ENCODE assay signal across 8 cellular contexts in the genomic region with DNA sequence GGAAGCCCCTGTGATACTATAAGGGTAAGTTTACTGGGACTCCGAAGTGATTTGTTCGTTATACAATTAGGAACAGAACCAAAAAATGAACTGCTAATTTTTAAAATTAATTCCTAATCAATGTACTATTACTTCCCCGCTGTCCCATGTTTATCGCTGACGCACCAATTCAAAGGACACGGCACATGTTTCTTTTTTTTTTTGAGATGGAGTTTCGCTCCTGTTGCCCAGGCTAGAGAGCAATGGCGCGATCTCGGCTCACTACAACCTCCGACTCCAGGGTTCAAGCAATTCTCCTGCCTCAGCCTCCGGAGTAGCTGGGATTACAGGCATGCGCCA. TPM values are rescaled to one million over a fixed set of nuclear protein-coding genes. Genes with fewer than 3 reads are reported as not detected.
A peak's percentile ranks its signal among the peaks of the same experiment; 100 is the strongest.
DNase-seq lines count a peak whose midpoint lies in the region; ATAC-seq and TF ChIP-seq lines count a peak whose summit lies in the region.

No MANE protein-coding gene starts in this region.

- intact Hi-C loops in right lobe of liver (cut with DNase I) = no loop called here
- intact Hi-C loops in thyroid gland (cut with DNase I) = loop anchor here (10.0 kb wide), 1 partner anchor 145 kb away; the partner anchor contains the start of gene KLRG2

- H3K27ac ChIP-seq in right lobe of liver = peak overlapping the region; percentile 99 to 100 (median 100)
- H3K27ac ChIP-seq in thyroid gland = peak overlapping the region; percentile 97 to 100 (median 99)

- peaks cover 2% of the 10 kb centered on the region for H3K27me3 Mint-ChIP-seq in activated T-cell treated with anti-CD3 and anti-CD28 coated beads, Interleukin-2, amount 50 U/mL, for 4 hours (ENCODE audit: low read depth)

- no peak for DNase-seq in activated T-cell treated with anti-CD3 and anti-CD28 coated beads, Interleukin-2, amount 50 U/mL, for 4 hours
- no peak for DNase-seq in activated T-cell treated with anti-CD3 and anti-CD28 coated beads for 4 hours
- DNase-seq in astrocyte of the cerebellum (ENCODE audit: low read depth) = no peak
- no peak for DNase-seq in right lobe of liver
- DNase-seq in thyroid gland = no peak
- no peak for DNase-seq in activated CD4-positive, alpha-beta T cell treated with anti-CD3 and anti-CD28 coated beads for 48 hours

- H3K27me3 ChIP-seq in right lobe of liver = no peaks in the 10 kb centered on the region
- H3K27me3 ChIP-seq in thyroid gland = no peaks in the 10 kb centered on the region

- ATAC-seq in activated T-cell treated with anti-CD3 and anti-CD28 coated beads, Interleukin-2, amount 50 U/mL, for 4 hours = no peak
- ATAC-seq in right lobe of liver (no peak), GM21825 (IDR thresholded peaks at IDR 0.05; ENCODE audit: unreplicated experiment) (no peak), HG02885 (IDR thresholded peaks at IDR 0.05; ENCODE audit: poor library complexity, unreplicated experiment) (no peak)

- in situ Hi-C loops in astrocyte of the cerebellum (cut with HindIII; ENCODE audit: low sequenced_read_pairs) = no loop called here

- TF ChIP-seq CTCF in astrocyte of the cerebellum (IDR thresholded peaks at IDR 0.05; ENCODE audit: low read depth, low read length, missing control alignments) (no peak), right lobe of liver (IDR thresholded peaks at IDR 0.05) (no peak), thyroid gland (IDR thresholded peaks at IDR 0.05) (no peak)

- H3K4me1 ChIP-seq in right lobe of liver (no peaks in the 10 kb centered on the region), thyroid gland (peaks cover 6 to 17% of the 10 kb centered on the region in 2 donors)

- peaks cover 4% of the 10 kb centered on the region for H3K36me3 Mint-ChIP-seq in activated T-cell treated with anti-CD3 and anti-CD28 coated beads, Interleukin-2, amount 50 U/mL, for 4 hours (ENCODE audit: insufficient read depth)

- H3K4me1 Mint-ChIP-seq in activated T-cell treated with anti-CD3 and anti-CD28 coated beads, Interleukin-2, amount 50 U/mL, for 4 hours (ENCODE audit: low read depth) = peaks cover 22% of the 10 kb centered on the region

- peak overlapping the region; percentile 97 for H3K4me3 Mint-ChIP-seq in activated T-cell treated with anti-CD3 and anti-CD28 coated beads, Interleukin-2, amount 50 U/mL, for 4 hours

- peaks cover 4% of the 10 kb centered on the region for H3K9me3 Mint-ChIP-seq in activated T-cell treated with anti-CD3 and anti-CD28 coated beads, Interleukin-2, amount 50 U/mL, for 4 hours

- peak overlapping the region; percentile 93 for H3K4me3 ChIP-seq in astrocyte of the cerebellum (ENCODE audit: low read depth, low read length)
- H3K4me3 ChIP-seq in right lobe of liver = peak overlapping the region; percentile 55 to 91 (median 77)
- peak overlapping the region; percentile 5 to 89 (median 25) for H3K4me3 ChIP-seq in thyroid gland (replicated peaks in 1 of 3)

- H3K36me3 ChIP-seq in right lobe of liver (no peaks in the 10 kb centered on the region), thyroid gland (no peaks in the 10 kb centered on the region)

- TF ChIP-seq POLR2A in right lobe of liver (IDR thresholded peaks at IDR 0.05) = no peak
- no peak for TF ChIP-seq POLR2A in thyroid gland (IDR thresholded peaks at IDR 0.05)

- 78% methylated on average over 12 of the region's 13 CpGs for WGBS in right lobe of liver (ENCODE audit: insufficient coverage, low coverage, low lambda C conversion rate, missing lambda C conversion rate)
- 80 to 87% methylated on average over 13 of the region's 13 CpGs for WGBS in thyroid gland, 2 donors

- H3K9me3 ChIP-seq in right lobe of liver (no peaks in the 10 kb centered on the region), thyroid gland (no peaks in the 10 kb centered on the region)

RNA-seq across cellular contexts. Expression of gene FMC1, which starts 1.5 kb away (rescaled TPM):
- 1 to 10 TPM; 4.5 to 8.7 (median 5.9) TPM for total RNA-seq in activated T-cell treated with anti-CD3 and anti-CD28 coated beads, Interleukin-2, amount 50 U/mL, for 4 hours
- total RNA-seq in right lobe of liver (10 to 100 TPM in 2 of 6 experiments, 1 to 10 TPM in 4; 4.4 to 17.7 (median 6.2) TPM), thyroid gland (10 to 100 TPM; 11.9 to 26.4 (median 23.0) TPM)

RNA-seq across cellular contexts. Expression of gene LUC7L2, which starts 20.0 kb away (rescaled TPM):
- total RNA-seq in activated T-cell treated with anti-CD3 and anti-CD28 coated beads, Interleukin-2, amount 50 U/mL, for 4 hours = 100 to 1,000 TPM; 198 to 214 (median 207) TPM
- total RNA-seq in right lobe of liver (10 to 100 TPM; 23.2 to 40.0 (median 36.3) TPM), thyroid gland (100 to 1,000 TPM; 125 to 179 (median 145) TPM)

Comparison
In these comparisons a context has a peak if more than half of its experiments do, and no peak if none do; other contexts are left out.
1. H3K4me3 ChIP-seq: peak in every context shown above with its lines; median percentile 93 in astrocyte of the cerebellum; 77 in right lobe of liver; 25 in thyroid gland.